ENCODE assay signal across 23 cellular contexts in genomic region chr5:53996008-53996407, GRCh38.
DNase-seq lines count a peak whose midpoint lies in the region; ATAC-seq, FAIRE-seq and TF ChIP-seq lines count a peak whose summit lies in the region.
"Had no signal": no experiment of that assay in that cellular context is flagged by ENCODE, and none has a peak within 500 bp of the region (broad histone marks: within the 10 kb centered on the region; RNA-seq: fewer than 3 reads in every experiment).

No MANE protein-coding gene starts in this region.

- no peak overlapping the region for H3K27ac ChIP-seq in endodermal cell (ENCODE audit: low read depth, low read length)
- H3K27ac ChIP-seq: C4-2B, KMS-11, SJSA1 had no signal

- H3K27me3 ChIP-seq in endodermal cell (ENCODE audit: control insufficient read depth, insufficient read depth, low read length, poor library complexity, severe bottlenecking): no peaks in the 10 kb centered on the region
- H3K27me3 ChIP-seq: SJSA1 had no signal

- peak overlapping the region; percentile 37 for H3K27ac Mint-ChIP-seq in activated CD8-positive, alpha-beta T cell treated with anti-CD3 and anti-CD28 coated beads for 36 hours
- no peak overlapping the region for H3K27ac Mint-ChIP-seq in activated CD8-positive, alpha-beta T cell treated with anti-CD3 and anti-CD28 coated beads, Interleukin-2, amount 10 ng/mL, durations not matched to agents 7 days and 5 days
- H3K27ac Mint-ChIP-seq in endodermal cell: peak overlapping the region; percentile 8
- no peak overlapping the region for H3K27ac Mint-ChIP-seq in activated T-helper 1 cell treated with anti-CD3 and anti-CD28 coated beads, Interleukin-12 subunit alpha, Interleukin-12 subunit beta, Interleukin-2, Interleukin-4 antibody, amounts not matched to agents 30 ng/mL and 10 ng/mL and 1 ng/mL, durations not matched to agents 14 hours and 24 hours and 36 hours

- no peak for DNase-seq in activated CD8-positive, alpha-beta T cell treated with anti-CD3 and anti-CD28 coated beads for 36 hours
- no peak for DNase-seq in activated CD8-positive, alpha-beta T cell treated with anti-CD3 and anti-CD28 coated beads, Interleukin-2, amount 10 ng/mL, durations not matched to agents 7 days and 5 days
- peak; percentile 15 for DNase-seq in NB4 (ENCODE audit: low read depth)
- no peak for DNase-seq in endodermal cell
- DNase-seq in activated T-helper 1 cell treated with anti-CD3 and anti-CD28 coated beads, Interleukin-12 subunit alpha, Interleukin-12 subunit beta, Interleukin-2, Interleukin-4 antibody, amounts not matched to agents 30 ng/mL and 10 ng/mL and 1 ng/mL, durations not matched to agents 14 hours and 24 hours and 36 hours (ENCODE audit: low spot score): no peak
- DNase-seq in D721Med (ENCODE audit: insufficient read length, low spot score): no peak
- DNase-seq: DMS53, GDM1, HCEC 1CT, MV-4-11, NCI-H1694, NCI-H2081, NCI-H2171, NCI-H345, NCI-H524, NCI-H774 had no signal

- no peaks in the 10 kb centered on the region for H3K9me3 Mint-ChIP-seq in activated CD8-positive, alpha-beta T cell treated with anti-CD3 and anti-CD28 coated beads for 36 hours
- H3K9me3 Mint-ChIP-seq in activated CD8-positive, alpha-beta T cell treated with anti-CD3 and anti-CD28 coated beads, Interleukin-2, amount 10 ng/mL, durations not matched to agents 7 days and 5 days (ENCODE audit: insufficient read depth): no peaks in the 10 kb centered on the region
- no peaks in the 10 kb centered on the region for H3K9me3 Mint-ChIP-seq in endodermal cell
- no peaks in the 10 kb centered on the region for H3K9me3 Mint-ChIP-seq in activated T-helper 1 cell treated with anti-CD3 and anti-CD28 coated beads, Interleukin-12 subunit alpha, Interleukin-12 subunit beta, Interleukin-2, Interleukin-4 antibody, amounts not matched to agents 30 ng/mL and 10 ng/mL and 1 ng/mL, durations not matched to agents 14 hours and 24 hours and 36 hours

- H3K36me3 ChIP-seq in endodermal cell (ENCODE audit: control insufficient read depth, insufficient read depth, low read length): no peaks in the 10 kb centered on the region
- H3K36me3 ChIP-seq: SJSA1 had no signal

- FAIRE-seq in D721Med (lab: Jason Lieb, UNC): no peak
- FAIRE-seq: GM19239, HTR-8/SVneo had no signal

- no peak for ATAC-seq in activated CD8-positive, alpha-beta T cell treated with anti-CD3 and anti-CD28 coated beads for 36 hours
- ATAC-seq in activated CD8-positive, alpha-beta T cell treated with anti-CD3 and anti-CD28 coated beads, Interleukin-2, amount 10 ng/mL, durations not matched to agents 7 days and 5 days: no peak
- ATAC-seq in GM21360 (IDR thresholded peaks at IDR 0.05; ENCODE audit: unreplicated experiment): no peak
- ATAC-seq: Right ventricle myocardium inferior had no signal

- H3K4me3 ChIP-seq in NB4 (ENCODE audit: low read depth, low read length) (no peak overlapping the region), endodermal cell (ENCODE audit: low read length) (no peak overlapping the region)
- H3K4me3 ChIP-seq: SJSA1 had no signal

- H3K9ac ChIP-seq in endodermal cell (ENCODE audit: extremely low read depth, low read length, poor library complexity, severe bottlenecking): no peak overlapping the region
- H3K9ac ChIP-seq: KMS-11 had no signal

- intact Hi-C loops in activated CD8-positive, alpha-beta T cell treated with anti-CD3 and anti-CD28 coated beads for 36 hours (cut with micrococcal nuclease): no loop called here
- intact Hi-C loops in activated T-helper 1 cell treated with anti-CD3 and anti-CD28 coated beads, Interleukin-12 subunit alpha, Interleukin-12 subunit beta, Interleukin-2, Interleukin-4 antibody, amounts not matched to agents 30 ng/mL and 10 ng/mL and 1 ng/mL, durations not matched to agents 14 hours and 24 hours and 36 hours (cut with micrococcal nuclease): no loop called here

- peaks cover 2% of the 10 kb centered on the region for H3K36me3 Mint-ChIP-seq in activated CD8-positive, alpha-beta T cell treated with anti-CD3 and anti-CD28 coated beads for 36 hours (ENCODE audit: low read depth)
- no peaks in the 10 kb centered on the region for H3K36me3 Mint-ChIP-seq in activated CD8-positive, alpha-beta T cell treated with anti-CD3 and anti-CD28 coated beads, Interleukin-2, amount 10 ng/mL, durations not matched to agents 7 days and 5 days (ENCODE audit: low read depth)
- peaks cover 2% of the 10 kb centered on the region for H3K36me3 Mint-ChIP-seq in endodermal cell (ENCODE audit: low read depth)
- no peaks in the 10 kb centered on the region for H3K36me3 Mint-ChIP-seq in activated T-helper 1 cell treated with anti-CD3 and anti-CD28 coated beads, Interleukin-12 subunit alpha, Interleukin-12 subunit beta, Interleukin-2, Interleukin-4 antibody, amounts not matched to agents 30 ng/mL and 10 ng/mL and 1 ng/mL, durations not matched to agents 14 hours and 24 hours and 36 hours (ENCODE audit: low read depth)

- POLR2A ChIA-PET in activated CD8-positive, alpha-beta T cell treated with anti-CD3 and anti-CD28 coated beads for 36 hours (lab: Charles Lee): interaction anchor here (1.5 kb wide), 1 partner anchor 17 kb away, joined by 4 read pairs; no protein-coding TSS in a partner anchor
- POLR2A ChIA-PET in activated CD8-positive, alpha-beta T cell treated with anti-CD3 and anti-CD28 coated beads, Interleukin-2, amount 10 ng/mL, durations not matched to agents 7 days and 5 days (lab: Charles Lee): no interaction called here

- TF ChIP-seq CTCF in activated CD8-positive, alpha-beta T cell treated with anti-CD3 and anti-CD28 coated beads for 36 hours (IDR thresholded peaks at IDR 0.05): no peak
- no peak for TF ChIP-seq CTCF in NB4 (IDR thresholded peaks at IDR 0.05; ENCODE audit: low read depth, low read length)
- TF ChIP-seq CTCF in endodermal cell (conservative IDR thresholded peaks at IDR 0.05): peak; percentile 18
- no peak for TF ChIP-seq CTCF in D721Med (IDR thresholded peaks at IDR 0.05; ENCODE audit: insufficient read depth, missing control alignments)

- CTCF ChIA-PET in activated CD8-positive, alpha-beta T cell treated with anti-CD3 and anti-CD28 coated beads for 36 hours (lab: Charles Lee): no interaction called here
- CTCF ChIA-PET in activated CD8-positive, alpha-beta T cell treated with anti-CD3 and anti-CD28 coated beads, Interleukin-2, amount 10 ng/mL, durations not matched to agents 7 days and 5 days (lab: Charles Lee): interaction anchor here (1.3 kb wide), 1 partner anchor 12 kb away, joined by 3 read pairs; no protein-coding TSS in a partner anchor

- peaks cover 16% of the 10 kb centered on the region for H3K4me1 ChIP-seq in endodermal cell (ENCODE audit: control insufficient read depth, insufficient read depth, low read length)
- H3K4me1 ChIP-seq: SJSA1 had no signal

- TF ChIP-seq POLR2A in NB4 (IDR thresholded peaks at IDR 0.05; ENCODE audit: extremely low read depth, insufficient read length): no peak

- no peak overlapping the region for H3K4me3 Mint-ChIP-seq in activated CD8-positive, alpha-beta T cell treated with anti-CD3 and anti-CD28 coated beads for 36 hours
- no peak overlapping the region for H3K4me3 Mint-ChIP-seq in activated CD8-positive, alpha-beta T cell treated with anti-CD3 and anti-CD28 coated beads, Interleukin-2, amount 10 ng/mL, durations not matched to agents 7 days and 5 days
- H3K4me3 Mint-ChIP-seq in endodermal cell: no peak overlapping the region
- no peak overlapping the region for H3K4me3 Mint-ChIP-seq in activated T-helper 1 cell treated with anti-CD3 and anti-CD28 coated beads, Interleukin-12 subunit alpha, Interleukin-12 subunit beta, Interleukin-2, Interleukin-4 antibody, amounts not matched to agents 30 ng/mL and 10 ng/mL and 1 ng/mL, durations not matched to agents 14 hours and 24 hours and 36 hours

- no peaks in the 10 kb centered on the region for H3K9me3 ChIP-seq in endodermal cell (ENCODE audit: control insufficient read depth, low read length)
- H3K9me3 ChIP-seq: SJSA1 had no signal

- H3K27me3 Mint-ChIP-seq in activated CD8-positive, alpha-beta T cell treated with anti-CD3 and anti-CD28 coated beads for 36 hours: no peaks in the 10 kb centered on the region
- H3K27me3 Mint-ChIP-seq in activated CD8-positive, alpha-beta T cell treated with anti-CD3 and anti-CD28 coated beads, Interleukin-2, amount 10 ng/mL, durations not matched to agents 7 days and 5 days (ENCODE audit: low read depth): no peaks in the 10 kb centered on the region
- H3K27me3 Mint-ChIP-seq in endodermal cell (ENCODE audit: insufficient read depth): no peaks in the 10 kb centered on the region
- H3K27me3 Mint-ChIP-seq in activated T-helper 1 cell treated with anti-CD3 and anti-CD28 coated beads, Interleukin-12 subunit alpha, Interleukin-12 subunit beta, Interleukin-2, Interleukin-4 antibody, amounts not matched to agents 30 ng/mL and 10 ng/mL and 1 ng/mL, durations not matched to agents 14 hours and 24 hours and 36 hours (ENCODE audit: insufficient read depth): no peaks in the 10 kb centered on the region

- 90 to 96% methylated on average over 3 to 4 of the region's 4 CpGs for WGBS in endodermal cell (ENCODE audit: insufficient coverage in 1 of 2, insufficient read length in 1 of 2), 2 experiments

- peaks cover 17% of the 10 kb centered on the region for H3K4me1 Mint-ChIP-seq in activated CD8-positive, alpha-beta T cell treated with anti-CD3 and anti-CD28 coated beads for 36 hours (ENCODE audit: low read depth)
- H3K4me1 Mint-ChIP-seq in activated CD8-positive, alpha-beta T cell treated with anti-CD3 and anti-CD28 coated beads, Interleukin-2, amount 10 ng/mL, durations not matched to agents 7 days and 5 days (ENCODE audit: low read depth): peaks cover 4% of the 10 kb centered on the region
- peaks cover 44% of the 10 kb centered on the region for H3K4me1 Mint-ChIP-seq in endodermal cell
- H3K4me1 Mint-ChIP-seq in activated T-helper 1 cell treated with anti-CD3 and anti-CD28 coated beads, Interleukin-12 subunit alpha, Interleukin-12 subunit beta, Interleukin-2, Interleukin-4 antibody, amounts not matched to agents 30 ng/mL and 10 ng/mL and 1 ng/mL, durations not matched to agents 14 hours and 24 hours and 36 hours (ENCODE audit: low read depth): peaks cover 7% of the 10 kb centered on the region

Comparison
In these comparisons a context has a peak if more than half of its experiments do, and no peak if none do; other contexts are left out.
1. H3K27ac Mint-ChIP-seq: peak in activated CD8-positive, alpha-beta T cell treated with anti-CD3 and anti-CD28 coated beads for 36 hours (single experiment) and endodermal cell (single experiment); none in activated CD8-positive, alpha-beta T cell treated with anti-CD3 and anti-CD28 coated beads, Interleukin-2, amount 10 ng/mL, durations not matched to agents 7 days and 5 days (single experiment) and activated T-helper 1 cell treated with anti-CD3 and anti-CD28 coated beads, Interleukin-12 subunit alpha, Interleukin-12 subunit beta, Interleukin-2, Interleukin-4 antibody, amounts not matched to agents 30 ng/mL and 10 ng/mL and 1 ng/mL, durations not matched to agents 14 hours and 24 hours and 36 hours (single experiment).